ENCODE assay signal across 1 cellular context in genomic region chr20:10673831-10674683, GRCh38.
TF ChIP-seq lines count a peak whose summit lies in the region.

TSS of gene JAG1 (minus strand) at chr20:10673999. CDS start at chr20:10673530, 469 bp downstream.

TF ChIP-seq in HepG2, 621 proteins besides CTCF, POLR2A, EP300 and RAD21 (continued from another document and continues in another):
- TF ChIP-seq ZBTB40 (IDR thresholded peaks at IDR 0.05) (no peak), ZBTB40 (CRISPR knock-in tag; IDR thresholded peaks at IDR 0.05) (peak; percentile 40; the same call in 1 of the 2 replicates), MEIS1 (CRISPR knock-in tag; IDR thresholded peaks at IDR 0.05; ENCODE audit: borderline replicate concordance) (no peak), TFAP4 (IDR thresholded peaks at IDR 0.05; ENCODE audit: borderline replicate concordance, low read depth) (peak; percentile 9; the same call in 1 of the 2 replicates), ZNF142 (CRISPR knock-in tag; IDR thresholded peaks at IDR 0.05) (peak; percentile 74), ZNF18 (CRISPR knock-in tag; IDR thresholded peaks at IDR 0.05; ENCODE audit: insufficient replicate concordance) (peak; percentile 25), ZNF777 (CRISPR knock-in tag; IDR thresholded peaks at IDR 0.05) (peak; percentile 100), XRCC5 (optimal IDR thresholded peaks at IDR 0.05; ENCODE audit: low read length) (peak; percentile 38), ZNF891 (CRISPR knock-in tag; IDR thresholded peaks at IDR 0.05) (peak; percentile 63), ZBTB21 (CRISPR knock-in tag; IDR thresholded peaks at IDR 0.05) (no peak), IRF9 (CRISPR knock-in tag; IDR thresholded peaks at IDR 0.05; ENCODE audit: borderline replicate concordance) (peak; percentile 85), WIZ (CRISPR knock-in tag; IDR thresholded peaks at IDR 0.05) (no peak), ZNF10 (CRISPR knock-in tag; IDR thresholded peaks at IDR 0.05; ENCODE audit: borderline replicate concordance, low read depth) (0 out of 2 replicates have a peak, but pooled peaks have one; percentile 0), ZNF350 (CRISPR knock-in tag; IDR thresholded peaks at IDR 0.05; ENCODE audit: borderline replicate concordance, low read depth) (0 out of 2 replicates have a peak, but pooled peaks have one; percentile 54), XBP1 (CRISPR knock-in tag; IDR thresholded peaks at IDR 0.05) (peak; percentile 83; the same call in 1 of the 2 replicates), TFDP2 (CRISPR knock-in tag; IDR thresholded peaks at IDR 0.05) (peak; percentile 76), ZFAT (CRISPR knock-in tag; conservative IDR thresholded peaks at IDR 0.05) (no peak; the same call in none of the 2 replicates), CHD4 (IDR thresholded peaks at IDR 0.05; ENCODE audit: borderline replicate concordance, low read length) (no peak; the same call in 1 of the 2 replicates), ZNF737 (CRISPR knock-in tag; IDR thresholded peaks at IDR 0.05; ENCODE audit: borderline replicate concordance) (no peak), PAXIP1 (CRISPR knock-in tag; conservative IDR thresholded peaks at IDR 0.05) (peak; percentile 56), FOXA3 (CRISPR knock-in tag; IDR thresholded peaks at IDR 0.05) (peak; percentile 23), RNF219 (CRISPR knock-in tag; IDR thresholded peaks at IDR 0.05) (no peak), KDM2A (CRISPR knock-in tag; IDR thresholded peaks at IDR 0.05; ENCODE audit: borderline replicate concordance, low read depth) (peak; percentile 83)
